ENCODE assay signal across 20 cellular contexts in genomic region chr6:131831886-131832285, GRCh38. TPM values are rescaled to one million over a fixed set of nuclear protein-coding genes. Genes with fewer than 3 reads are reported as not detected.
DNase-seq lines count a peak whose midpoint lies in the region; ATAC-seq and TF ChIP-seq lines count a peak whose summit lies in the region.
"Had no signal": no experiment of that assay in that cellular context is flagged by ENCODE, and none has a peak within 500 bp of the region (broad histone marks: within the 10 kb centered on the region; RNA-seq: fewer than 3 reads in every experiment).

No MANE protein-coding gene starts in this region.

- ATAC-seq in GM18868 (IDR thresholded peaks at IDR 0.05; ENCODE audit: unreplicated experiment), result no peak
- ATAC-seq: A549 had no signal

- H3K4me3 ChIP-seq in SJSA1 (no peak overlapping the region), coronary artery (no peak overlapping the region), osteoblast (ENCODE audit: insufficient read depth, low read length) (no peak overlapping the region), tibial artery (no peak overlapping the region)
- H3K4me3 ChIP-seq: A549 had no signal

- 0 out of 2 replicates have a peak overlapping the region, but pooled peaks have one; percentile 36 for H3K27ac ChIP-seq in SJSA1
- peak overlapping the region; percentile 19 to 36 for H3K27ac ChIP-seq in coronary artery
- H3K27ac ChIP-seq in osteoblast (ENCODE audit: low read depth, low read length), result peak overlapping the region; percentile 77
- peak overlapping the region; percentile 35 to 56 for H3K27ac ChIP-seq in tibial artery
- H3K27ac ChIP-seq: A549, RWPE1 had no signal

- peaks cover 9% of the 10 kb centered on the region for H3K4me1 ChIP-seq in SJSA1 (replicated peaks)
- H3K4me1 ChIP-seq in osteoblast (ENCODE audit: insufficient read depth, low read length), result peaks cover 20% of the 10 kb centered on the region
- H3K4me1 ChIP-seq in tibial artery, result peaks cover 0 to 37% (median 5%) of the 10 kb centered on the region in 4 donors
- H3K4me1 ChIP-seq: BE2C had no signal

- TF ChIP-seq CTCF in coronary artery (IDR thresholded peaks at IDR 0.05) (no peak), osteoblast (IDR thresholded peaks at IDR 0.05; ENCODE audit: extremely low read depth, low read depth, low read length) (no peak), tibial artery (IDR thresholded peaks at IDR 0.05) (no peak)

- no peak overlapping the region for H3K4me2 ChIP-seq in osteoblast (ENCODE audit: insufficient read depth, low read length)
- H3K4me2 ChIP-seq: A549 had no signal

- peaks cover 3% of the 10 kb centered on the region for H4K20me1 ChIP-seq in osteoblast (ENCODE audit: insufficient read depth, low read length)

- intact Hi-C loops in tibial artery (cut with DNase I; ENCODE audit: low total_unique reads), result no loop called here

- H3K36me3 ChIP-seq in SJSA1 (no peaks in the 10 kb centered on the region; the same call in 1 of the 2 replicates), osteoblast (ENCODE audit: insufficient read depth, low read length) (peaks cover 6% of the 10 kb centered on the region), tibial artery (no peaks in the 10 kb centered on the region)
- H3K36me3 ChIP-seq: BE2C had no signal

- no peaks in the 10 kb centered on the region for H3K9me3 ChIP-seq in SJSA1 (replicated peaks)
- H3K9me3 ChIP-seq in osteoblast (ENCODE audit: low read depth, low read length), result no peaks in the 10 kb centered on the region
- no peaks in the 10 kb centered on the region for H3K9me3 ChIP-seq in tibial artery
- H3K9me3 ChIP-seq: A549, BE2C had no signal

- H3K27me3 ChIP-seq in SJSA1 (replicated peaks) (no peaks in the 10 kb centered on the region), osteoblast (ENCODE audit: insufficient read depth, low read length) (no peaks in the 10 kb centered on the region), tibial artery (no peaks in the 10 kb centered on the region)
- H3K27me3 ChIP-seq: BE2C had no signal

- DNase-seq in SJSA1 (ENCODE audit: low read depth in 1 of 2, low spot score in 2 of 2) (no peak), coronary artery (ENCODE audit: low spot score) (no peak), osteoblast (ENCODE audit: insufficient read length, low spot score, missing footprints) (no peak), tibial artery (no peak), NCI-H128 (lab: John Stamatoyannopoulos, UW; ENCODE audit: unreplicated experiment) (no peak)
- no peak for DNase-seq in stimulated activated CD4-positive, alpha-beta T cell treated with anti-CD3 and anti-CD28 coated beads, Interleukin-4, amount 100 ng/mL, for 4 hours
- DNase-seq: BE2C; CD4-positive, CD25-positive, alpha-beta regulatory T cell; GOT3; KG1; NCI-H1092 treated with DMSO at 0.1 percent for 48 hours; NCI-H2029 treated with DMSO at 0.1 percent for 48 hours; NCI-H2171; NCI-H345; NCI-H774; NK-92 treated with Interleukin-12 subunit alpha and Interleukin-12 subunit beta, amount 100 ng/mL, for 24 hours; SIG-M5 had no signal

- H3K79me2 ChIP-seq in osteoblast (ENCODE audit: insufficient read depth, low read length), result peaks cover 57% of the 10 kb centered on the region

- no peak overlapping the region for H2AFZ ChIP-seq in osteoblast (ENCODE audit: low read length)

RNA-seq across cellular contexts. Expression of gene ENPP1, which starts 24.1 kb away (rescaled TPM):
- 21.5 and 24.5 TPM in 2 replicates for total RNA-seq in SJSA1 (2014; rRNA removed; shearing (Covaris generic))
- 16.3 and 20.3 TPM in 2 replicates for total RNA-seq in osteoblast
- total RNA-seq: CD4-positive, CD25-positive, alpha-beta regulatory T cell had no signal
